In the genomic region with DNA sequence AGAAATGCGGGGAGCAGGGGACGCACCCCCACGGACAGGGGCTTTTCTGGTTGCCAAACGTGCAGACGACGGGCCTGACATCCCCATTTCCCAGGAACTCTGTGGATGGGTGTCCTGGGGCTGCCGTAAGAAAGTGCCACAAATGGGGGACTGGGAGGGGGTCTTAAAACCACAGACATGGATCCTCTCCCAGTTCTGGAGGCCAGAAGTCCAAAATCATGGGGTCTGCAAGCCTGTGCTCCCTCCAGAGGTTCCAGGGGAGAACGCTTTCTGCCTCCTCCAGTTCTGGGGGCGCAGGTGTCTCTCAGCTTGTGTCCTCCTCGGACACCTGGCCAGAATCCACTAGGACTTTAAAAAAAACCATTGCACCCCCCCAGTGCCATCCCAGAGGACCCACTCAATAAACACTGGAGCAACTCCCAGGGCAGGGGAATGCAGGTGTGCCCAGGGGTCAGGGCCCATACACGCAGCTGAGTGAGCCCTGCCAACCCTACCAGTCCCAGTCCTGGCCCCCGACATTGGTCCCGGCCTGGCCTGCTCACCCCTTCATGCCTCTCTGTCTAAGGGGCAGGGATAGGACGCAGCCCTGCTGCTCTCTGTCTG, we compare ENCODE assay signal across 8 cellular contexts.
DNase-seq lines count a peak whose midpoint lies in the region; ATAC-seq and TF ChIP-seq lines count a peak whose summit lies in the region.

No MANE protein-coding gene starts in this region.

- peaks cover 6 to 18% (median 7%) of the 10 kb centered on the region in 3 donors for H3K27me3 Mint-ChIP-seq in CD14-positive monocyte (ENCODE audit: low read depth in 3 of 3)

- DNase-seq in CD14-positive monocyte (ENCODE audit: low spot score), result no peak
- peak in 1 of 7 donors; percentile 27 for DNase-seq in adrenal gland
- DNase-seq in hepatocyte (ENCODE audit: low spot score), result no peak
- peak; percentile 56 for DNase-seq in sciatic nerve (ENCODE audit: low spot score)
- no peak for DNase-seq in foreskin keratinocyte
- DNase-seq in hippocampal formation (lab: John Stamatoyannopoulos, UW), result no peak

- no peaks in the 10 kb centered on the region for H3K27me3 ChIP-seq in adrenal gland
- no peaks in the 10 kb centered on the region for H3K27me3 ChIP-seq in hepatocyte
- H3K27me3 ChIP-seq in foreskin keratinocyte, result no peaks in the 10 kb centered on the region

- H3K4me2 ChIP-seq in hepatocyte, result peak overlapping the region; percentile 93

- H3K36me3 Mint-ChIP-seq in CD14-positive monocyte, result peaks cover 0 to under 1% of the 10 kb centered on the region in 2 donors

- H3K9me3 ChIP-seq in adrenal gland (replicated peaks in 1 of 3), result no peaks in the 10 kb centered on the region
- H3K9me3 ChIP-seq in hepatocyte (ENCODE audit: low read depth), result no peaks in the 10 kb centered on the region

- H3K36me3 ChIP-seq in adrenal gland (replicated peaks in 1 of 2) (no peaks in the 10 kb centered on the region), hepatocyte (replicated peaks; ENCODE audit: insufficient read depth, low read depth) (no peaks in the 10 kb centered on the region)

- peaks cover 17% of the 10 kb centered on the region for H3K4me1 Mint-ChIP-seq in CD14-positive monocyte

- 38 to 65% (median 47%) methylated on average over 7 to 14 of the region's 14 CpGs for WGBS in adrenal gland, 4 donors
- 48% methylated on average over 14 of the region's 14 CpGs for WGBS in hepatocyte (ENCODE audit: low lambda C conversion rate, missing lambda C conversion rate)

- H3K79me2 ChIP-seq in hepatocyte, result no peaks in the 10 kb centered on the region

- peak overlapping the region in 2 of 4 donors; percentile 4 to 58 for H3K4me3 ChIP-seq in adrenal gland
- no peak overlapping the region for H3K4me3 ChIP-seq in hepatocyte

- H4K20me1 ChIP-seq in hepatocyte (ENCODE audit: insufficient read depth, poor library complexity, severe bottlenecking), result no peaks in the 10 kb centered on the region

- H3K4me3 Mint-ChIP-seq in CD14-positive monocyte, result peak overlapping the region in 1 of 2 donors; percentile 80

- peaks cover 6 to 32% (median 22%) of the 10 kb centered on the region in 7 donors for H3K9me3 Mint-ChIP-seq in CD14-positive monocyte

- intact Hi-C loops in CD14-positive monocyte (cut with micrococcal nuclease), result loop anchor here (2.0 to 5.0 kb wide), 2 partner anchors 53 to 105 kb away; no protein-coding TSS in a partner anchor
- intact Hi-C loops in adrenal gland (cut with DNase I), result loop anchor here (2.0 to 5.0 kb wide), 2 partner anchors 37 to 105 kb away; no protein-coding TSS in a partner anchor
- intact Hi-C loops in sciatic nerve (cut with DNase I), result loop anchor here (2.0 kb wide), 1 partner anchor 105 kb away; no protein-coding TSS in a partner anchor

- TF ChIP-seq POLR2A in adrenal gland (IDR thresholded peaks at IDR 0.05), result no peak

- peaks cover 16 to 24% of the 10 kb centered on the region in 2 donors for H3K4me1 ChIP-seq in adrenal gland (replicated peaks in 1 of 2)
- peaks cover 35% of the 10 kb centered on the region for H3K4me1 ChIP-seq in hepatocyte (ENCODE audit: insufficient read depth)
- H3K4me1 ChIP-seq in foreskin keratinocyte, result peaks cover 6% of the 10 kb centered on the region

- H3K27ac ChIP-seq in adrenal gland, result peak overlapping the region; percentile 55 to 95 (median 79)
- peak overlapping the region; percentile 89 for H3K27ac ChIP-seq in hepatocyte
- no peak overlapping the region for H3K27ac ChIP-seq in foreskin keratinocyte

- TF ChIP-seq CTCF in CD14-positive monocyte (IDR thresholded peaks at IDR 0.05), result peak; percentile 70
- TF ChIP-seq CTCF in adrenal gland (IDR thresholded peaks at IDR 0.05), result peak in 3 of 6 experiments; percentile 11 to 37 (median 29)
- no peak for TF ChIP-seq CTCF in hepatocyte (IDR thresholded peaks at IDR 0.05; ENCODE audit: poor library complexity)
- TF ChIP-seq CTCF in foreskin keratinocyte (conservative IDR thresholded peaks at IDR 0.05), result no peak

- ATAC-seq in sciatic nerve, result no peak
- no peak for ATAC-seq in foreskin keratinocyte
- ATAC-seq in GM18909 (IDR thresholded peaks at IDR 0.05; ENCODE audit: poor library complexity, unreplicated experiment), result no peak
- no peak for ATAC-seq in GM21367 (IDR thresholded peaks at IDR 0.05; ENCODE audit: unreplicated experiment)

- H2AFZ ChIP-seq in hepatocyte, result no peak overlapping the region

- H3K9me2 ChIP-seq in hepatocyte (replicated peaks; ENCODE audit: insufficient read depth), result no peaks in the 10 kb centered on the region

- no peak overlapping the region for H3K27ac Mint-ChIP-seq in CD14-positive monocyte
